In the genomic region with DNA sequence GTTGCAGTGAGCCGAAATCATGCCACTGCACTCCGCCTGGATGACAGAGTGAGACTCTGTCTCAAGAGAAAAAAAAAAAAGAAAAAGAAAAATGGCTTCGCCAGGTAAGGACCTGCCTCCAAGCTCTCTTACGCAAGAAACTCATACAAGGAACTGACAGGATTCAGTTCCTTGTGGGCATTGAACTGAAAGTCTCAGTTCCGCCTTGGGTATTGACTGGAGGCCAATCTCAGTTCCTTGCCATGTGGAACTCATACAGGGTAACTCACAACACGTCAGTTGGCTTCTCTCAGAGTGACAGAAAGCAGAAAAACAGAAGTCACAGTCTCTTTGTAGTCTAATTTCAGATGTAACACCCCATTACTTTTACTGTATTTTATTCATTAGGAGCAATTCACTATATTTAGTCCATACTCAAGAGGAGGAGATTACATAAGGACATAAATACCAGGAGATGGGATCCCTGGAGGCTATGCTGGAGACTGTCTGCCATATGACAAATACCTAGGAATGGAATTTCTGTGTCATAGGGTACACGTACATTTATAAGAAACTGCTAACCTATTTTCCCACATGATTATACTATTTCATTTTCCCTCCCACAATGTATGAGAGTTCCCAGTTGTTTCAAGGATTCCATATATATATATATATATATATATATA, we compare ENCODE assay signal across 1 cellular context.
TF ChIP-seq lines count a peak whose summit lies in the region.

No MANE protein-coding gene starts in this region.

TF ChIP-seq in GM12878, 131 proteins besides CTCF, POLR2A, EP300 and RAD21 (continued from another document):
- TF ChIP-seq RBBP5 (conservative IDR thresholded peaks at IDR 0.05) = no peak
- TF ChIP-seq BACH1 (IDR thresholded peaks at IDR 0.05; ENCODE audit: borderline replicate concordance) = peak; percentile 93; the same call in 1 of the 2 replicates
- no peak for TF ChIP-seq NFYA (IDR thresholded peaks at IDR 0.05; ENCODE audit: borderline replicate concordance, low read depth, low read length)
- no peak for TF ChIP-seq NR2C1 (IDR thresholded peaks at IDR 0.05)
- TF ChIP-seq, protein P1, sequence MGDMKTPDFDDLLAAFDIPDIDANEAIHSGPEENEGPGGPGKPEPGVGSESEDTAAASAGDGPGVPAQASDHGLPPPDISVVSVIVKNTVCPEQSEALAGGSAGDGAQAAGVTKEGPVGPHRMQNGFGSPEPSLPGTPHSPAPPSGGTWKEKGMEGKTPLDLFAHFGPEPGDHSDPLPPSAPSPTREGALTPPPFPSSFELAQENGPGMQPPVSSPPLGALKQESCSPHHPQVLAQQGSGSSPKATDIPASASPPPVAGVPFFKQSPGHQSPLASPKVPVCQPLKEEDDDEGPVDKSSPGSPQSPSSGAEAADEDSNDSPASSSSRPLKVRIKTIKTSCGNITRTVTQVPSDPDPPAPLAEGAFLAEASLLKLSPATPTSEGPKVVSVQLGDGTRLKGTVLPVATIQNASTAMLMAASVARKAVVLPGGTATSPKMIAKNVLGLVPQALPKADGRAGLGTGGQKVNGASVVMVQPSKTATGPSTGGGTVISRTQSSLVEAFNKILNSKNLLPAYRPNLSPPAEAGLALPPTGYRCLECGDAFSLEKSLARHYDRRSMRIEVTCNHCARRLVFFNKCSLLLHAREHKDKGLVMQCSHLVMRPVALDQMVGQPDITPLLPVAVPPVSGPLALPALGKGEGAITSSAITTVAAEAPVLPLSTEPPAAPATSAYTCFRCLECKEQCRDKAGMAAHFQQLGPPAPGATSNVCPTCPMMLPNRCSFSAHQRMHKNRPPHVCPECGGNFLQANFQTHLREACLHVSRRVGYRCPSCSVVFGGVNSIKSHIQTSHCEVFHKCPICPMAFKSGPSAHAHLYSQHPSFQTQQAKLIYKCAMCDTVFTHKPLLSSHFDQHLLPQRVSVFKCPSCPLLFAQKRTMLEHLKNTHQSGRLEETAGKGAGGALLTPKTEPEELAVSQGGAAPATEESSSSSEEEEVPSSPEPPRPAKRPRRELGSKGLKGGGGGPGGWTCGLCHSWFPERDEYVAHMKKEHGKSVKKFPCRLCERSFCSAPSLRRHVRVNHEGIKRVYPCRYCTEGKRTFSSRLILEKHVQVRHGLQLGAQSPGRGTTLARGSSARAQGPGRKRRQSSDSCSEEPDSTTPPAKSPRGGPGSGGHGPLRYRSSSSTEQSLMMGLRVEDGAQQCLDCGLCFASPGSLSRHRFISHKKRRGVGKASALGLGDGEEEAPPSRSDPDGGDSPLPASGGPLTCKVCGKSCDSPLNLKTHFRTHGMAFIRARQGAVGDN (IDR thresholded peaks at IDR 0.05) = no peak
- no peak for TF ChIP-seq HDGF (IDR thresholded peaks at IDR 0.05)
- TF ChIP-seq, protein P2, sequence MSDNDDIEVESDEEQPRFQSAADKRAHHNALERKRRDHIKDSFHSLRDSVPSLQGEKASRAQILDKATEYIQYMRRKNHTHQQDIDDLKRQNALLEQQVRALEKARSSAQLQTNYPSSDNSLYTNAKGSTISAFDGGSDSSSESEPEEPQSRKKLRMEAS (IDR thresholded peaks at IDR 0.05; ENCODE audit: low read depth, low read length) = 0 out of 2 replicates have a peak, but pooled peaks have one; percentile 17
- peak; percentile 95; the same call in 1 of the 2 replicates for TF ChIP-seq MTA3 (IDR thresholded peaks at IDR 0.05; ENCODE audit: borderline replicate concordance, low read length)
- TF ChIP-seq TAF1 (IDR thresholded peaks at IDR 0.05; ENCODE audit: borderline replicate concordance, low read depth, low read length) = 0 out of 2 replicates have a peak, but pooled peaks have one; percentile 27
- peak; percentile 77 for TF ChIP-seq YY1 (IDR thresholded peaks at IDR 0.05; ENCODE audit: low read depth, low read length)
- peak; percentile 91 for TF ChIP-seq BCL11A (IDR thresholded peaks at IDR 0.05; ENCODE audit: low read depth, low read length)
- no peak for TF ChIP-seq RELA (IDR thresholded peaks at IDR 0.05; ENCODE audit: borderline replicate concordance, partially characterized antibody)
- TF ChIP-seq, protein P3, sequence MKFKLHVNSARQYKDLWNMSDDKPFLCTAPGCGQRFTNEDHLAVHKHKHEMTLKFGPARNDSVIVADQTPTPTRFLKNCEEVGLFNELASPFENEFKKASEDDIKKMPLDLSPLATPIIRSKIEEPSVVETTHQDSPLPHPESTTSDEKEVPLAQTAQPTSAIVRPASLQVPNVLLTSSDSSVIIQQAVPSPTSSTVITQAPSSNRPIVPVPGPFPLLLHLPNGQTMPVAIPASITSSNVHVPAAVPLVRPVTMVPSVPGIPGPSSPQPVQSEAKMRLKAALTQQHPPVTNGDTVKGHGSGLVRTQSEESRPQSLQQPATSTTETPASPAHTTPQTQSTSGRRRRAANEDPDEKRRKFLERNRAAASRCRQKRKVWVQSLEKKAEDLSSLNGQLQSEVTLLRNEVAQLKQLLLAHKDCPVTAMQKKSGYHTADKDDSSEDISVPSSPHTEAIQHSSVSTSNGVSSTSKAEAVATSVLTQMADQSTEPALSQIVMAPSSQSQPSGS (IDR thresholded peaks at IDR 0.05; ENCODE audit: low read length) = peak; percentile 84
- peak; percentile 95 for TF ChIP-seq MTA2 (IDR thresholded peaks at IDR 0.05; ENCODE audit: low read depth)
- TF ChIP-seq NR2F1 (conservative IDR thresholded peaks at IDR 0.05) = no peak
- no peak for TF ChIP-seq SUPT20H (IDR thresholded peaks at IDR 0.05; ENCODE audit: borderline replicate concordance, control insufficient read depth, low read depth, low read length)
- TF ChIP-seq, protein P4, sequence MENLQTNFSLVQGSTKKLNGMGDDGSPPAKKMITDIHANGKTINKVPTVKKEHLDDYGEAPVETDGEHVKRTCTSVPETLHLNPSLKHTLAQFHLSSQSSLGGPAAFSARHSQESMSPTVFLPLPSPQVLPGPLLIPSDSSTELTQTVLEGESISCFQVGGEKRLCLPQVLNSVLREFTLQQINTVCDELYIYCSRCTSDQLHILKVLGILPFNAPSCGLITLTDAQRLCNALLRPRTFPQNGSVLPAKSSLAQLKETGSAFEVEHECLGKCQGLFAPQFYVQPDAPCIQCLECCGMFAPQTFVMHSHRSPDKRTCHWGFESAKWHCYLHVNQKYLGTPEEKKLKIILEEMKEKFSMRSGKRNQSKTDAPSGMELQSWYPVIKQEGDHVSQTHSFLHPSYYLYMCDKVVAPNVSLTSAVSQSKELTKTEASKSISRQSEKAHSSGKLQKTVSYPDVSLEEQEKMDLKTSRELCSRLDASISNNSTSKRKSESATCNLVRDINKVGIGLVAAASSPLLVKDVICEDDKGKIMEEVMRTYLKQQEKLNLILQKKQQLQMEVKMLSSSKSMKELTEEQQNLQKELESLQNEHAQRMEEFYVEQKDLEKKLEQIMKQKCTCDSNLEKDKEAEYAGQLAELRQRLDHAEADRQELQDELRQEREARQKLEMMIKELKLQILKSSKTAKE (IDR thresholded peaks at IDR 0.05; ENCODE audit: low read depth, poor library complexity, severe bottlenecking) = peak; percentile 52
- TF ChIP-seq, protein P5, sequence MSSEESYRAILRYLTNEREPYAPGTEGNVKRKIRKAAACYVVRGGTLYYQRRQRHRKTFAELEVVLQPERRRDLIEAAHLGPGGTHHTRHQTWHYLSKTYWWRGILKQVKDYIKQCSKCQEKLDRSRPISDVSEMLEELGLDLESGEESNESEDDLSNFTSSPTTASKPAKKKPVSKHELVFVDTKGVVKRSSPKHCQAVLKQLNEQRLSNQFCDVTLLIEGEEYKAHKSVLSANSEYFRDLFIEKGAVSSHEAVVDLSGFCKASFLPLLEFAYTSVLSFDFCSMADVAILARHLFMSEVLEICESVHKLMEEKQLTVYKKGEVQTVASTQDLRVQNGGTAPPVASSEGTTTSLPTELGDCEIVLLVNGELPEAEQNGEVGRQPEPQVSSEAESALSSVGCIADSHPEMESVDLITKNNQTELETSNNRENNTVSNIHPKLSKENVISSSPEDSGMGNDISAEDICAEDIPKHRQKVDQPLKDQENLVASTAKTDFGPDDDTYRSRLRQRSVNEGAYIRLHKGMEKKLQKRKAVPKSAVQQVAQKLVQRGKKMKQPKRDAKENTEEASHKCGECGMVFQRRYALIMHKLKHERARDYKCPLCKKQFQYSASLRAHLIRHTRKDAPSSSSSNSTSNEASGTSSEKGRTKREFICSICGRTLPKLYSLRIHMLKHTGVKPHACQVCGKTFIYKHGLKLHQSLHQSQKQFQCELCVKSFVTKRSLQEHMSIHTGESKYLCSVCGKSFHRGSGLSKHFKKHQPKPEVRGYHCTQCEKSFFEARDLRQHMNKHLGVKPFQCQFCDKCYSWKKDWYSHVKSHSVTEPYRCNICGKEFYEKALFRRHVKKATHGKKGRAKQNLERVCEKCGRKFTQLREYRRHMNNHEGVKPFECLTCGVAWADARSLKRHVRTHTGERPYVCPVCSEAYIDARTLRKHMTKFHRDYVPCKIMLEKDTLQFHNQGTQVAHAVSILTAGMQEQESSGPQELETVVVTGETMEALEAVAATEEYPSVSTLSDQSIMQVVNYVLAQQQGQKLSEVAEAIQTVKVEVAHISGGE (CRISPR knock-in tag; IDR thresholded peaks at IDR 0.05) = no peak
- TF ChIP-seq CHD2 (IDR thresholded peaks at IDR 0.05; ENCODE audit: borderline replicate concordance, low read depth, low read length) = 0 out of 2 replicates have a peak, but pooled peaks have one; percentile 68
- TF ChIP-seq DPF2 (IDR thresholded peaks at IDR 0.05) = peak; percentile 94
- TF ChIP-seq JUNB (IDR thresholded peaks at IDR 0.05) = peak; percentile 63
- TF ChIP-seq, protein P6, sequence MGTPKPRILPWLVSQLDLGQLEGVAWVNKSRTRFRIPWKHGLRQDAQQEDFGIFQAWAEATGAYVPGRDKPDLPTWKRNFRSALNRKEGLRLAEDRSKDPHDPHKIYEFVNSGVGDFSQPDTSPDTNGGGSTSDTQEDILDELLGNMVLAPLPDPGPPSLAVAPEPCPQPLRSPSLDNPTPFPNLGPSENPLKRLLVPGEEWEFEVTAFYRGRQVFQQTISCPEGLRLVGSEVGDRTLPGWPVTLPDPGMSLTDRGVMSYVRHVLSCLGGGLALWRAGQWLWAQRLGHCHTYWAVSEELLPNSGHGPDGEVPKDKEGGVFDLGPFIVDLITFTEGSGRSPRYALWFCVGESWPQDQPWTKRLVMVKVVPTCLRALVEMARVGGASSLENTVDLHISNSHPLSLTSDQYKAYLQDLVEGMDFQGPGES (IDR thresholded peaks at IDR 0.05) = no peak
- TF ChIP-seq, protein P7, sequence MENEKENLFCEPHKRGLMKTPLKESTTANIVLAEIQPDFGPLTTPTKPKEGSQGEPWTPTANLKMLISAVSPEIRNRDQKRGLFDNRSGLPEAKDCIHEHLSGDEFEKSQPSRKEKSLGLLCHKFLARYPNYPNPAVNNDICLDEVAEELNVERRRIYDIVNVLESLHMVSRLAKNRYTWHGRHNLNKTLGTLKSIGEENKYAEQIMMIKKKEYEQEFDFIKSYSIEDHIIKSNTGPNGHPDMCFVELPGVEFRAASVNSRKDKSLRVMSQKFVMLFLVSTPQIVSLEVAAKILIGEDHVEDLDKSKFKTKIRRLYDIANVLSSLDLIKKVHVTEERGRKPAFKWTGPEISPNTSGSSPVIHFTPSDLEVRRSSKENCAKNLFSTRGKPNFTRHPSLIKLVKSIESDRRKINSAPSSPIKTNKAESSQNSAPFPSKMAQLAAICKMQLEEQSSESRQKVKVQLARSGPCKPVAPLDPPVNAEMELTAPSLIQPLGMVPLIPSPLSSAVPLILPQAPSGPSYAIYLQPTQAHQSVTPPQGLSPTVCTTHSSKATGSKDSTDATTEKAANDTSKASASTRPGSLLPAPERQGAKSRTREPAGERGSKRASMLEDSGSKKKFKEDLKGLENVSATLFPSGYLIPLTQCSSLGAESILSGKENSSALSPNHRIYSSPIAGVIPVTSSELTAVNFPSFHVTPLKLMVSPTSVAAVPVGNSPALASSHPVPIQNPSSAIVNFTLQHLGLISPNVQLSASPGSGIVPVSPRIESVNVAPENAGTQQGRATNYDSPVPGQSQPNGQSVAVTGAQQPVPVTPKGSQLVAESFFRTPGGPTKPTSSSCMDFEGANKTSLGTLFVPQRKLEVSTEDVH (IDR thresholded peaks at IDR 0.05; ENCODE audit: low read depth, partially characterized antibody) = no peak
- TF ChIP-seq CBFB (IDR thresholded peaks at IDR 0.05; ENCODE audit: low read depth) = 0 out of 2 replicates have a peak, but pooled peaks have one; percentile 33
TF ChIP-seq in GM12878: peak in this region for 52.
